1 cellular context compared by ENCODE assay signal in the genomic region with DNA sequence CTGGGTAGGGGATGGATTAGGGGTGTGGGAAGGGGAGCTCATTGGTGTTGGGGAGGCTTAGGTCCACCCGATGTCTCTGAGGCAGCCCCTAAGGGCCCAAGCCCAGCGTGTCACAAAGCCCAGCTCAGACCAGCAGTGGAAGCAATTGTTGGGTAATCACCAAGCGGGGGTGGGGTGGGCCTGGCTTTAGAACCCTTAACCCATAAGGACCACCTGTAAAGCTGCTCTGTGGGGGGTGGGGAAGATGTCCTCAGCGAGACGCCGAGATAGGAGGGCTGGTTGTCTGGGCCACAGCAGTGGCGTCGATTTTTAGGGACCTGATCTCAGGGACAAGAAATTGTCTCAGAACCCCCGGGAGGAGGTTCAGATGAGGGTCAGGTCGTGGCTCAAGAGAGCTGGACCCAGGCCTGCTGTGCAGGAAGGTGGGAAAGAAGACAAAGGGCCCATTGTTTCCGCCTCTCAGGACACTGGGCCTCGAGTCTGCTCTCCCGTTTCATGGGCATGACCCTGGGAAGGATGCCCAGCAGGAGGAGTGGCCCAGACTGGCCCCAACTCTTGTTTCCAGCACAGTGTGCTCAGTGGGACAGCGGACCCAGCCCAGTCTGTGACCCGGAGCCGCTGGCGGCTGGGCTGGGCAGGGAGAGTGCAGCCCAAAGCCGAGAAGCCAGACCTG.
TF ChIP-seq lines count a peak whose summit lies in the region.

No MANE protein-coding gene starts in this region.

TF ChIP-seq in A549, 52 proteins besides CTCF, POLR2A, EP300 and RAD21:
- TF ChIP-seq GATA3 (IDR thresholded peaks at IDR 0.05; ENCODE audit: borderline replicate concordance) = no peak
- peak in 1 of 2 experiments; percentile 61; a peak in 2 of 4 replicates for TF ChIP-seq CEBPB (IDR thresholded peaks at IDR 0.05)
TF ChIP-seq in A549: peak in this region for 1.
